ENCODE assay signal across 31 cellular contexts in the genomic region with DNA sequence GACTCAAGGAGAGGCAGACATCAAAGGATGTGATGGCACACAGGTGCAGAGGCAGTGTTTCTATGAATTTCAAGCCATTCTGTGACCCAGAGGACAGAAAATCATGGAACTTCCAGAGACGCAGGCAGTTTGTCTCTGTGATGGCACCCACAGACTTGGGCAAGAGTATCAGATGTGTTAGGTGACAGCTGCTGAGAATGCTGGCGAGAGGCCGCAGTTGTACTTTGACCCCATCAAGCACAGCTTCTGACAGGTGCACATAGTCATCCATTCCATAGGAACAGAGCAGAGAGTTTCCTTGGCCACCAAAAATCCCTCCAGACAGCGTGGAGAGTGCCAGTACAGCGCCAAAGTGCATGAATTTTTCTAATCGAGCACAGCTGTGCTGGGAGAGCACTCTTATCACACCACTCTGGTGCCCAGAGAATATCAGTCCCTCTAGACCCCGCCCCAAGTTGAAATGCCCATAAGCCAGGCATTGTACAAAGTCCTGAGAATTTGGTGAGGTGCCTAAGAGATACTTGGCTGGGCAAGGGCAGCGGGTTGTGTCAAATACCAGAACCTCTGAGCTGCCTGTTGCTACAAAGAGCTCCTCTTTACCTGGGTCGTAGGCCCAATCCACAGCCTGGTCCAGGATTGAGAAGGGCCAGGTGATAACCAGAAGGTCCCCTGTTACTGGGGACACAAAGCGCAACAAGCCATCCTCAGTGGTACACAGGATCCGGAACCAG. TPM values are rescaled to one million over a fixed set of nuclear protein-coding genes. Genes with fewer than 3 reads are reported as not detected.
"Had no signal": no experiment of that assay in that cellular context is flagged by ENCODE, and none has a peak within 500 bp of the region (broad histone marks: within the 10 kb centered on the region; RNA-seq: fewer than 3 reads in every experiment).

No MANE protein-coding gene starts in this region.

- H3K36me3 ChIP-seq: ascending aorta, gastroesophageal sphincter, ovary, stomach, tibial artery, upper lobe of right lung had no signal

- H3K27ac ChIP-seq: ascending aorta, gastroesophageal sphincter, ovary, stomach, tibial artery, upper lobe of right lung had no signal

- H3K4me3 ChIP-seq: ascending aorta, gastroesophageal sphincter, ovary, smooth muscle cell, stomach, tibial artery, upper lobe of right lung had no signal

- FAIRE-seq: endothelial cell of umbilical vein, keratinocyte had no signal

- DNase-seq: activated CD4-positive, alpha-beta memory T cell treated with anti-CD3 and anti-CD28 coated beads for 36 hours; activated CD4-positive, alpha-beta T cell treated with anti-CD3 and anti-CD28 coated beads, Interleukin-2, amount 10 ng/mL, durations not matched to agents 24 days and 14 days; activated CD4-positive, CD25-positive, alpha-beta regulatory T cell treated with anti-CD3 and anti-CD28 coated beads, Interleukin-2, amount 50 U/mL, for 72 hours; activated CD8-positive, alpha-beta memory T cell treated with anti-CD3 and anti-CD28 coated beads, Interleukin-2, amount 50 U/mL, for 4 hours; activated gamma-delta T cell; activated naive CD4-positive, alpha-beta T cell treated with anti-CD3 and anti-CD28 coated beads, Interleukin-2, amount 10 ng/mL, durations not matched to agents 7 days and 5 days; activated naive CD8-positive, alpha-beta T cell treated with anti-CD3 and anti-CD28 coated beads, Interleukin-2, amount 10 ng/mL, durations not matched to agents 7 days and 5 days; activated T-cell treated with anti-CD3 and anti-CD28 coated beads, Interleukin-2, amount 50 U/mL, for 24 hours; hippocampal formation; left cardiac atrium; nephron progenitor cell; ovary; stimulated activated CD4-positive, alpha-beta T cell treated with anti-CD3 and anti-CD28 coated beads, Interleukin-2, amount 100 ng/mL, for 24 hours; stimulated activated naive B cell treated with anti-CD40 and anti-IgM and Interleukin-4, amounts not matched to agents 10 μg/mL and 1 μg/mL and 100 μg/mL, for 72 hours; stomach; T-helper 2 cell; tibial artery; upper lobe of right lung had no signal

- H3K9me3 ChIP-seq: ascending aorta, gastroesophageal sphincter, ovary, stomach, tibial artery, upper lobe of right lung had no signal

- H3K27me3 ChIP-seq: ascending aorta, ovary had no signal

- H3K4me1 ChIP-seq: ascending aorta, gastroesophageal sphincter, stomach, tibial artery, upper lobe of right lung had no signal

RNA-seq across cellular contexts. Expression of a gene that starts 12.4 kb away (rescaled TPM):
- total RNA-seq: activated CD4-positive, alpha-beta memory T cell treated with anti-CD3 and anti-CD28 coated beads for 36 hours; activated CD4-positive, alpha-beta T cell treated with anti-CD3 and anti-CD28 coated beads, Interleukin-2, amount 10 ng/mL, durations not matched to agents 24 days and 14 days; activated CD8-positive, alpha-beta memory T cell treated with anti-CD3 and anti-CD28 coated beads for 36 hours; activated naive CD8-positive, alpha-beta T cell treated with anti-CD3 and anti-CD28 coated beads, Interleukin-2, amount 10 ng/mL, durations not matched to agents 7 days and 5 days; ascending aorta; endothelial cell of umbilical vein; fibroblast of lung; fibroblast of villous mesenchyme; gastroesophageal sphincter; left cardiac atrium; liver; ovary; progenitor cell of endocrine pancreas; renal cortical epithelial cell; sciatic nerve; smooth muscle cell; upper lobe of right lung had no signal
- polyA plus RNA-seq: endothelial cell of umbilical vein, esophagus, fibroblast of lung, keratinocyte, liver, ovary, smooth muscle cell, stomach had no signal
